Comparison of ENCODE assay signal across 10 cellular contexts in genomic region chr2:24831736-24832421, GRCh38. TPM values are rescaled to one million over a fixed set of nuclear protein-coding genes. Genes with fewer than 3 reads are reported as not detected.
A peak's percentile ranks its signal among the peaks of the same experiment; 100 is the strongest.
DNase-seq lines count a peak whose midpoint lies in the region; TF ChIP-seq lines count a peak whose summit lies in the region.
"Had no signal": no experiment of that assay in that cellular context is flagged by ENCODE, and none has a peak within 500 bp of the region (broad histone marks: within the 10 kb centered on the region; RNA-seq: fewer than 3 reads in every experiment).

No MANE protein-coding gene starts in this region.

- no peaks in the 10 kb centered on the region for H3K27me3 Mint-ChIP-seq in chondrocyte (ENCODE audit: low read depth)
- H3K27me3 Mint-ChIP-seq: activated naive CD8-positive, alpha-beta T cell treated with anti-CD3 and anti-CD28 coated beads, Interleukin-2, amount 50 U/mL, for 24 hours had no signal

- TF ChIP-seq CTCF in chondrocyte (IDR thresholded peaks at IDR 0.05), result no peak
- no peak for TF ChIP-seq CTCF in spleen (IDR thresholded peaks at IDR 0.05 in 8 of 11, conservative IDR thresholded peaks at IDR 0.05 in 3 of 11)

- H3K4me3 Mint-ChIP-seq in chondrocyte (ENCODE audit: unreplicated experiment), result no peak overlapping the region
- H3K4me3 Mint-ChIP-seq: activated naive CD8-positive, alpha-beta T cell treated with anti-CD3 and anti-CD28 coated beads, Interleukin-2, amount 50 U/mL, for 24 hours had no signal

- peaks cover 0 to 69% (median 20%) of the 10 kb centered on the region in 6 donors for H3K36me3 ChIP-seq in spleen

- no peak overlapping the region for H3K27ac ChIP-seq in spleen
- H3K27ac ChIP-seq: hepatocyte had no signal

- WGBS in spleen, 5 donors, result 88 to 96% (median 93%) methylated on average over 19 to 22 of the region's 22 CpGs

- DNase-seq in NCI-H2227 (lab: John Stamatoyannopoulos, UW; ENCODE audit: unreplicated experiment) (peak; percentile 36), NCI-H2227 treated with DMSO at 0.1 percent for 48 hours (lab: John Stamatoyannopoulos, UW) (no peak), chondrocyte (ENCODE audit: low spot score) (peak; percentile 81), medulla oblongata (ENCODE audit: extremely low spot score) (peak; percentile 88), spleen (peak; percentile 65), cortex of kidney (lab: John Stamatoyannopoulos, UW) (no peak), DMS 273 treated with DMSO at 0.1 percent for 48 hours (lab: John Stamatoyannopoulos, UW) (no peak), GF-D8 (lab: John Stamatoyannopoulos, UW) (no peak)
- DNase-seq: activated naive CD8-positive, alpha-beta T cell treated with anti-CD3 and anti-CD28 coated beads, Interleukin-2, amount 50 U/mL, for 24 hours had no signal

- TF ChIP-seq POLR2A in spleen (IDR thresholded peaks at IDR 0.05), result no peak

- no peaks in the 10 kb centered on the region for H3K27me3 ChIP-seq in spleen (replicated peaks in 1 of 7)
- H3K27me3 ChIP-seq: hepatocyte had no signal

- H3K4me1 Mint-ChIP-seq in chondrocyte (ENCODE audit: low read depth), result peaks cover 10% of the 10 kb centered on the region

- intact Hi-C loops in spleen (cut with DNase I; ENCODE audit: low total_unique reads), result no loop called here

- no peak overlapping the region for H3K27ac Mint-ChIP-seq in chondrocyte (ENCODE audit: unreplicated experiment)

- H3K4me3 ChIP-seq in spleen, result no peak overlapping the region
- H3K4me3 ChIP-seq: hepatocyte had no signal

- no peaks in the 10 kb centered on the region for H3K9me3 Mint-ChIP-seq in chondrocyte (ENCODE audit: low read depth)
- H3K9me3 Mint-ChIP-seq: activated naive CD8-positive, alpha-beta T cell treated with anti-CD3 and anti-CD28 coated beads, Interleukin-2, amount 50 U/mL, for 24 hours had no signal

- no peaks in the 10 kb centered on the region for H3K9me3 ChIP-seq in spleen

- peaks cover 0 to 13% (median 5%) of the 10 kb centered on the region in 6 donors for H3K4me1 ChIP-seq in spleen

- peaks cover 20% of the 10 kb centered on the region for H3K36me3 Mint-ChIP-seq in chondrocyte (ENCODE audit: low read depth)

RNA-seq across cellular contexts. Expression of gene CENPO, which starts 38.7 kb away (rescaled TPM):
- total RNA-seq in chondrocyte (10.6 to 17.8 TPM (median 10.9 TPM) in 3 replicates), spleen (10 to 100 TPM in 1 of 7 donors, 1 to 10 TPM in 6; 6.8 to 10.4 (median 8.7) TPM)
- polyA plus RNA-seq in spleen, result 1 to 10 TPM; 1.7 to 3.4 (median 2.6) TPM

RNA-seq across cellular contexts. Expression of gene PTRHD1, which starts 38.7 kb away (rescaled TPM):
- 31.0 to 32.5 TPM (median 32.0 TPM) in 3 replicates for total RNA-seq in chondrocyte
- 10 to 100 TPM; 11.0 to 26.9 (median 20.5) TPM for total RNA-seq in spleen
- 10 to 100 TPM; 36.4 to 42.0 (median 36.5) TPM for polyA plus RNA-seq in spleen

Comparison
In these comparisons a context has a peak if more than half of its experiments do, and no peak if none do; other contexts are left out.
1. DNase-seq: peak in NCI-H2227 (single experiment), chondrocyte (single experiment), medulla oblongata (single experiment) and spleen (single experiment); none in NCI-H2227 treated with DMSO at 0.1 percent for 48 hours (single experiment), cortex of kidney (single experiment), DMS 273 treated with DMSO at 0.1 percent for 48 hours (single experiment) and GF-D8 (single experiment).